2 cellular contexts compared by ENCODE assay signal in the genomic region with DNA sequence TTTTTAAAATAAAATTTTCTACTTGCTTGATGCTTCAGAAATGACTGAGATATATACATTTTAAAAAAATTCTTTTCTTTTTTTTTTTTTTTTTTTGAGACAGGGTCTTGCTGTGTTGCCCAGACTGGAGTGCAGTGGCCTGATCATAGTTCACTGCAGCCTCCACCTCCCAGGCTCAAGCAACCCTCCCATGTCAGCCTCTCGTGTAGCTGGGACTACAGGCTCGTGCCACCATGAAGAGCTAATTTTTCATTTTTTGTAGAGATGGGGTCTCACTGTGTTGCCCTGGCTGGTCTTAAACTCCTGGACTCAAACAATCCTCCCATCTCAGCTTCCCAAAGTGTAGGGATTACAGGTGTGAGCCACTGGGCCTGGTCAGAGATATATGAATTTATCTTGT.
TF ChIP-seq lines count a peak whose summit lies in the region.

No MANE protein-coding gene starts in this region.

TF ChIP-seq in HepG2, 621 proteins besides CTCF, POLR2A, EP300 and RAD21:
- TF ChIP-seq ZNF121 (CRISPR knock-in tag; IDR thresholded peaks at IDR 0.05) (peak; percentile 56; the same call in 1 of the 2 replicates), RARA (CRISPR knock-in tag; IDR thresholded peaks at IDR 0.05) (no peak), ZNF512 (CRISPR knock-in tag; IDR thresholded peaks at IDR 0.05) (no peak), SKI (IDR thresholded peaks at IDR 0.05; ENCODE audit: partially characterized antibody) (no peak)

TF ChIP-seq in K562, 482 proteins besides CTCF, POLR2A, EP300 and RAD21:
- TF ChIP-seq EGR1 (conservative IDR thresholded peaks at IDR 0.05) (no peak), ZNF121 (CRISPR knock-in tag; conservative IDR thresholded peaks at IDR 0.05) (peak; percentile 96)
